Comparison of ENCODE assay signal across 11 cellular contexts in genomic region chr10:99318048-99318447, GRCh38. TPM values are rescaled to one million over a fixed set of nuclear protein-coding genes. Genes with fewer than 3 reads are reported as not detected.
"Had no signal": no experiment of that assay in that cellular context is flagged by ENCODE, and none has a peak within 500 bp of the region (broad histone marks: within the 10 kb centered on the region; RNA-seq: fewer than 3 reads in every experiment).

No MANE protein-coding gene starts in this region.

- H3K4me3 ChIP-seq: GM23248, HAP-1, K562 had no signal

- DNase-seq: GM23248, GOT3, H7, HFFc6, IMR-90 had no signal

- H2AFZ ChIP-seq: GM23248 had no signal

- H3K27ac ChIP-seq: GM23248, HL-60 had no signal

- ATAC-seq: HCT116, K562 had no signal

- H3K9ac ChIP-seq: GM23248 had no signal

- FAIRE-seq: K562 had no signal

- H3K9me3 ChIP-seq: HAP-1 had no signal

- H3K36me3 ChIP-seq: HAP-1 had no signal

RNA-seq across cellular contexts. Expression of gene CNNM1, which starts 11.1 kb away (rescaled TPM):
- total RNA-seq: H4, HT1080, K562 had no signal
- polyA plus RNA-seq: K562 had no signal
